ENCODE assay signal across 21 cellular contexts in the genomic region with DNA sequence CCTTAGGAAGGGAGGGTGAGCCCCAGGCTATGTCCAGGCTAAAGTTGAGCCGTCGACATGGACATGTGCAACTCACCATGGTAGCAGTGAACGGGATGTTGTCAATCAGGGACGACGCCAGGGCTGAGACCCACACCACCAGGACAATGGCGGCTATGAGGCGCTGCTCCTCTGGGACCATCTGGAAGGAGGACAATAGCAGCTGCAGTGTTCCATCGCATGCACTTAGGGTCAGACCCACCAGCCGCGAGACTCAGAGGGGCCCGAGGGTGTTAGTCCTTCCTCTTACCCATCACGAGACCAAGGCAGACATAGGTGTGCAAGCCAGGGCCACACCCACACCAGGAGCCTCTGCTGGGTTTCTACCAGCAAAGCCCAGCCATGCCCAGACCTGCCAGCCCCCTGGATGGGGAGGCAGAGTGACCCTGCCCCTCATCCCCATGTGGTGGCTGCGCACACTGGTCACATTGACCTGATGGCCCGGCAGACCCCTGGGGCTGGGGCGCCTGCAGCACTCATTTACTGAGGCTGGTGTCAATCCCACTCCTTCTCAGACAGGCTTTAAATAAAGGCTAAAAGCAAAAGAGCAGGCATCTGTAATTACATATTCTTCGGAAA.
DNase-seq lines count a peak whose midpoint lies in the region; ATAC-seq and TF ChIP-seq lines count a peak whose summit lies in the region.
"Had no signal": no experiment of that assay in that cellular context is flagged by ENCODE, and none has a peak within 500 bp of the region (broad histone marks: within the 10 kb centered on the region; RNA-seq: fewer than 3 reads in every experiment).

No MANE protein-coding gene starts in this region.

- H3K9ac ChIP-seq in endodermal cell (ENCODE audit: extremely low read depth, low read length, poor library complexity, severe bottlenecking): no peak overlapping the region
- no peak overlapping the region for H3K9ac ChIP-seq in neuronal stem cell (ENCODE audit: low read depth, low read length, poor library complexity)
- H3K9ac ChIP-seq: GM23248 had no signal

- no peaks in the 10 kb centered on the region for H3K27me3 Mint-ChIP-seq in activated CD4-positive, alpha-beta T cell treated with anti-CD3 and anti-CD28 coated beads, Interleukin-2, amount 10 ng/mL, durations not matched to agents 7 days and 5 days
- no peaks in the 10 kb centered on the region for H3K27me3 Mint-ChIP-seq in endodermal cell (ENCODE audit: insufficient read depth)
- H3K27me3 Mint-ChIP-seq: CD4-positive, alpha-beta T cell had no signal

- no peaks in the 10 kb centered on the region for H3K36me3 Mint-ChIP-seq in activated CD4-positive, alpha-beta T cell treated with anti-CD3 and anti-CD28 coated beads, Interleukin-2, amount 10 ng/mL, durations not matched to agents 7 days and 5 days (ENCODE audit: low read depth)
- no peaks in the 10 kb centered on the region for H3K36me3 Mint-ChIP-seq in endodermal cell (ENCODE audit: low read depth)

- H3K9me3 ChIP-seq in endodermal cell (ENCODE audit: control insufficient read depth, low read length) (no peaks in the 10 kb centered on the region), neuronal stem cell (replicated peaks in 1 of 2; ENCODE audit: control insufficient read depth in 2 of 2, insufficient read depth in 1 of 2, low read depth in 1 of 2, low read length in 2 of 2) (no peaks in the 10 kb centered on the region), left lung (no peaks in the 10 kb centered on the region)
- H3K9me3 ChIP-seq: SJSA1 had no signal

- no peak overlapping the region for H3K4me3 Mint-ChIP-seq in activated CD4-positive, alpha-beta T cell treated with anti-CD3 and anti-CD28 coated beads, Interleukin-2, amount 10 ng/mL, durations not matched to agents 7 days and 5 days
- no peak overlapping the region for H3K4me3 Mint-ChIP-seq in endodermal cell
- H3K4me3 Mint-ChIP-seq: CD4-positive, alpha-beta T cell had no signal

- H3K4me1 ChIP-seq in endodermal cell (ENCODE audit: control insufficient read depth, insufficient read depth, low read length) (no peaks in the 10 kb centered on the region), neuronal stem cell (ENCODE audit: control insufficient read depth in 2 of 2, insufficient read depth in 1 of 2, low read depth in 1 of 2, low read length in 2 of 2) (peaks cover 0 to 1% of the 10 kb centered on the region in 2 donors), left lung (no peaks in the 10 kb centered on the region)
- H3K4me1 ChIP-seq: SJSA1 had no signal

- H3K27ac ChIP-seq in endodermal cell (ENCODE audit: low read depth, low read length): peak overlapping the region; percentile 13
- no peak overlapping the region for H3K27ac ChIP-seq in neuronal stem cell (replicated peaks; ENCODE audit: low read length)
- H3K27ac ChIP-seq in left lung: no peak overlapping the region
- H3K27ac ChIP-seq: GM23248, PC-9, SJSA1 had no signal

- H4K8ac ChIP-seq in neuronal stem cell (ENCODE audit: low read depth, low read length): no peak overlapping the region

- H3K27me3 ChIP-seq in endodermal cell (ENCODE audit: control insufficient read depth, insufficient read depth, low read length, poor library complexity, severe bottlenecking) (no peaks in the 10 kb centered on the region), neuronal stem cell (ENCODE audit: control insufficient read depth in 3 of 3, insufficient read depth in 3 of 3, low read depth in 1 of 3, low read length in 3 of 3) (no peaks in the 10 kb centered on the region), left lung (no peaks in the 10 kb centered on the region)
- H3K27me3 ChIP-seq: SJSA1 had no signal

- H3K36me3 ChIP-seq in endodermal cell (ENCODE audit: control insufficient read depth, insufficient read depth, low read length) (no peaks in the 10 kb centered on the region), neuronal stem cell (replicated peaks in 1 of 2; ENCODE audit: control insufficient read depth in 2 of 2, insufficient read depth in 2 of 2, low read length in 2 of 2) (no peaks in the 10 kb centered on the region), left lung (no peaks in the 10 kb centered on the region)
- H3K36me3 ChIP-seq: SJSA1 had no signal

- WGBS in endodermal cell (ENCODE audit: insufficient coverage in 1 of 2, insufficient read length in 1 of 2), 2 experiments: 90 to 92% methylated on average over 12 to 16 of the region's 16 CpGs
- no CpG with 5 or more reads among the region's 16 CpGs for WGBS in neuronal stem cell (ENCODE audit: extremely low coverage in 2 of 2, insufficient read length in 2 of 2, insufficient replicate concordance in 1 of 2), 2 donors

- no peak for DNase-seq in activated CD4-positive, alpha-beta T cell treated with anti-CD3 and anti-CD28 coated beads, Interleukin-2, amount 10 ng/mL, durations not matched to agents 7 days and 5 days
- no peak for DNase-seq in activated CD4-positive, alpha-beta T cell treated with anti-CD3 and anti-CD28 coated beads for 48 hours
- no peak for DNase-seq in endodermal cell
- DNase-seq in neuronal stem cell (ENCODE audit: low spot score): no peak
- no peak for DNase-seq in left lung
- DNase-seq in dermis blood vessel endothelial cell: no peak
- DNase-seq: CD4-positive, alpha-beta T cell; DMS53; GM23248; H7; Kasumi-1; NCI-H1092 treated with DMSO at 0.1 percent for 48 hours; NCI-H1930; NCI-H2107; NCI-H524; NCI-H82; PC-9; Right ventricle myocardium superior had no signal

- H2AFZ ChIP-seq in neuronal stem cell (ENCODE audit: low read length): no peak overlapping the region
- H2AFZ ChIP-seq: GM23248, PC-9 had no signal

- H3K4ac ChIP-seq in neuronal stem cell (ENCODE audit: low read length): no peak overlapping the region

- H3K4me3 ChIP-seq in endodermal cell (ENCODE audit: low read length) (no peak overlapping the region), neuronal stem cell (ENCODE audit: low read length in 2 of 2) (no peak overlapping the region), left lung (no peak overlapping the region)
- H3K4me3 ChIP-seq: GM23248, K562, PC-9, SJSA1 had no signal

- no peaks in the 10 kb centered on the region for H3K4me1 Mint-ChIP-seq in activated CD4-positive, alpha-beta T cell treated with anti-CD3 and anti-CD28 coated beads, Interleukin-2, amount 10 ng/mL, durations not matched to agents 7 days and 5 days
- H3K4me1 Mint-ChIP-seq in endodermal cell: no peaks in the 10 kb centered on the region

- H4K91ac ChIP-seq in neuronal stem cell (ENCODE audit: low read depth, low read length, poor library complexity): no peak overlapping the region

- CTCF ChIA-PET in activated CD4-positive, alpha-beta T cell treated with anti-CD3 and anti-CD28 coated beads, Interleukin-2, amount 10 ng/mL, durations not matched to agents 7 days and 5 days (lab: Charles Lee): no interaction called here

- H2BK5ac ChIP-seq in neuronal stem cell (ENCODE audit: low read length): no peak overlapping the region

- no peak overlapping the region for H2BK120ac ChIP-seq in neuronal stem cell (ENCODE audit: low read depth, low read length)

- peak overlapping the region; percentile 69 for H2BK15ac ChIP-seq in neuronal stem cell (ENCODE audit: low read length)

- intact Hi-C loops in left lung (cut with DNase I): no loop called here

- no peak for ATAC-seq in HG03045 (IDR thresholded peaks at IDR 0.05; ENCODE audit: unreplicated experiment)
- ATAC-seq in left lung: no peak
- ATAC-seq: K562 had no signal

- H3K14ac ChIP-seq in neuronal stem cell (ENCODE audit: low read length): peak overlapping the region; percentile 64

- no peaks in the 10 kb centered on the region for H3K79me1 ChIP-seq in neuronal stem cell (ENCODE audit: low read depth, low read length)

- H3K27ac Mint-ChIP-seq in activated CD4-positive, alpha-beta T cell treated with anti-CD3 and anti-CD28 coated beads, Interleukin-2, amount 10 ng/mL, durations not matched to agents 7 days and 5 days: peak overlapping the region; percentile 46
- H3K27ac Mint-ChIP-seq in endodermal cell: no peak overlapping the region
- H3K27ac Mint-ChIP-seq: CD4-positive, alpha-beta T cell had no signal

- H3K9me3 Mint-ChIP-seq in activated CD4-positive, alpha-beta T cell treated with anti-CD3 and anti-CD28 coated beads, Interleukin-2, amount 10 ng/mL, durations not matched to agents 7 days and 5 days: peaks cover 3% of the 10 kb centered on the region
- H3K9me3 Mint-ChIP-seq in endodermal cell: no peaks in the 10 kb centered on the region
- H3K9me3 Mint-ChIP-seq: CD4-positive, alpha-beta T cell had no signal

- peak overlapping the region; percentile 81 for H3K18ac ChIP-seq in neuronal stem cell (ENCODE audit: low read length)

- POLR2A ChIA-PET in activated CD4-positive, alpha-beta T cell treated with anti-CD3 and anti-CD28 coated beads, Interleukin-2, amount 10 ng/mL, durations not matched to agents 7 days and 5 days (lab: Charles Lee): no interaction called here

- H3K23ac ChIP-seq in neuronal stem cell (ENCODE audit: low read depth, low read length, poor library complexity): peak overlapping the region; percentile 57

- TF ChIP-seq CTCF in endodermal cell (conservative IDR thresholded peaks at IDR 0.05): no peak
- no peak for TF ChIP-seq CTCF in left lung (IDR thresholded peaks at IDR 0.05)

- H2BK12ac ChIP-seq in neuronal stem cell (ENCODE audit: low read length): peak overlapping the region; percentile 75

- H2AK5ac ChIP-seq in neuronal stem cell (ENCODE audit: low read depth, low read length): peak overlapping the region; percentile 47

- no peak overlapping the region for H3K4me2 ChIP-seq in neuronal stem cell (ENCODE audit: insufficient read depth, low read length, poor library complexity, severe bottlenecking)
- H3K4me2 ChIP-seq: PC-9 had no signal
